24 cellular contexts compared by ENCODE assay signal in genomic region chr19:1758231-1758577, GRCh38. TPM values are rescaled to one million over a fixed set of nuclear protein-coding genes. Genes with fewer than 3 reads are reported as not detected.
DNase-seq lines count a peak whose midpoint lies in the region; ATAC-seq, FAIRE-seq and TF ChIP-seq lines count a peak whose summit lies in the region.
"Had no signal": no experiment of that assay in that cellular context is flagged by ENCODE, and none has a peak within 500 bp of the region (broad histone marks: within the 10 kb centered on the region; RNA-seq: fewer than 3 reads in every experiment).

No MANE protein-coding gene starts in this region.

- H3K27me3 Mint-ChIP-seq in T-helper 1 cell treated with Interleukin-12 subunit alpha and Interleukin-12 subunit beta and Interleukin-4 antibody, amounts not matched to agents 30 μg/mL and 1 μg/mL, for 36 hours (ENCODE audit: low read depth), result peaks cover 72% of the 10 kb centered on the region
- peaks cover 87% of the 10 kb centered on the region for H3K27me3 Mint-ChIP-seq in GM23338 (ENCODE audit: insufficient read depth, low read depth, poor library complexity)

- no peaks in the 10 kb centered on the region for H3K9me3 ChIP-seq in K562 (replicated peaks; ENCODE audit: control insufficient read depth, insufficient read depth, low read depth, low read length)
- H3K9me3 ChIP-seq in neuronal stem cell (replicated peaks in 1 of 2; ENCODE audit: control insufficient read depth in 2 of 2, insufficient read depth in 1 of 2, low read depth in 1 of 2, low read length in 2 of 2), result peaks cover 0 to 5% of the 10 kb centered on the region in 2 donors
- no peaks in the 10 kb centered on the region for H3K9me3 ChIP-seq in mesenchymal stem cell (ENCODE audit: control insufficient read depth, low read length)

- TF ChIP-seq POLR2A in K562 (conservative IDR thresholded peaks at IDR 0.05), result no peak

- H3K14ac ChIP-seq in neuronal stem cell (ENCODE audit: low read length) (peak overlapping the region; percentile 89), mesenchymal stem cell (ENCODE audit: low read length in 2 of 2) (no peak overlapping the region)

- H4K20me1 ChIP-seq in GM23338 (replicated peaks; ENCODE audit: insufficient read depth) (peaks cover 22% of the 10 kb centered on the region), K562 (replicated peaks; ENCODE audit: control insufficient read depth, insufficient read depth, low read length) (no peaks in the 10 kb centered on the region; the same call in none of the 2 replicates)

- no peak overlapping the region for H3K4me3 Mint-ChIP-seq in T-helper 1 cell treated with Interleukin-12 subunit alpha and Interleukin-12 subunit beta and Interleukin-4 antibody, amounts not matched to agents 30 μg/mL and 1 μg/mL, for 36 hours
- H3K4me3 Mint-ChIP-seq in GM23338, result peak overlapping the region; percentile 40; the same call in 1 of the 3 replicates
- H3K4me3 Mint-ChIP-seq: CD4-positive, alpha-beta memory T cell had no signal

- H3K79me1 ChIP-seq in neuronal stem cell (ENCODE audit: low read depth, low read length) (peaks cover 2% of the 10 kb centered on the region), mesenchymal stem cell (replicated peaks; ENCODE audit: low read length, poor library complexity, severe bottlenecking) (no peaks in the 10 kb centered on the region)

- H3K27ac Mint-ChIP-seq in T-helper 1 cell treated with Interleukin-12 subunit alpha and Interleukin-12 subunit beta and Interleukin-4 antibody, amounts not matched to agents 30 μg/mL and 1 μg/mL, for 36 hours, result peak overlapping the region; percentile 19
- no peak overlapping the region for H3K27ac Mint-ChIP-seq in GM23338

- H3K4me3 ChIP-seq in GM23338 (peak overlapping the region; percentile 37), K562 (no peak overlapping the region), neuronal stem cell (ENCODE audit: low read length in 2 of 2) (no peak overlapping the region), mesenchymal stem cell (ENCODE audit: insufficient read depth in 1 of 2, low read depth in 1 of 2, low read length in 2 of 2) (no peak overlapping the region)
- H3K4me3 ChIP-seq: GM12878, SK-N-MC had no signal

- H3K9me3 Mint-ChIP-seq in T-helper 1 cell treated with Interleukin-12 subunit alpha and Interleukin-12 subunit beta and Interleukin-4 antibody, amounts not matched to agents 30 μg/mL and 1 μg/mL, for 36 hours, result no peaks in the 10 kb centered on the region
- H3K9me3 Mint-ChIP-seq in GM23338, result peaks cover 5% of the 10 kb centered on the region; the same call in 1 of the 3 replicates

- H3K4me1 ChIP-seq in GM23338 (ENCODE audit: insufficient read depth) (peaks cover 11% of the 10 kb centered on the region; the same call in 1 of the 2 replicates), K562 (replicated peaks in 1 of 2; ENCODE audit: control insufficient read depth in 2 of 2, insufficient read depth in 2 of 2, low read length in 2 of 2) (peaks cover 0 to 68% of the 10 kb centered on the region in 2 experiments; a peak in 2 of 5 replicates), neuronal stem cell (ENCODE audit: control insufficient read depth in 2 of 2, insufficient read depth in 1 of 2, low read depth in 1 of 2, low read length in 2 of 2) (peaks cover 6 to 11% of the 10 kb centered on the region in 2 donors), mesenchymal stem cell (ENCODE audit: control insufficient read depth, insufficient read depth, low read depth, low read length) (peaks cover 17% of the 10 kb centered on the region)

- DNase-seq in T-helper 1 cell, result no peak
- no peak for DNase-seq in GM23338 (ENCODE audit: low spot score)
- no peak for DNase-seq in K562 (ENCODE audit: extremely low read depth in 1 of 4, low spot score in 3 of 4)
- no peak for DNase-seq in neuronal stem cell (ENCODE audit: low spot score)
- DNase-seq in D341Med (ENCODE audit: low spot score), result no peak
- no peak for DNase-seq in KG1 (lab: John Stamatoyannopoulos, UW)
- DNase-seq in mesenchymal stem cell, result no peak
- DNase-seq: DMS53, EL, NCI-H1092 treated with DMSO at 0.1 percent for 48 hours, NCI-H2081 treated with DMSO at 0.1 percent for 48 hours, NCI-H510A, NCI-H774, SHP77 had no signal

- no peak for ATAC-seq in GM23338
- no peak for ATAC-seq in K562
- ATAC-seq: GM12878 had no signal

- no peak overlapping the region for H4K91ac ChIP-seq in neuronal stem cell (ENCODE audit: low read depth, low read length, poor library complexity)
- H4K91ac ChIP-seq in mesenchymal stem cell (ENCODE audit: low read length), result no peak overlapping the region

- no peak overlapping the region for H3K4ac ChIP-seq in neuronal stem cell (ENCODE audit: low read length)
- no peak overlapping the region for H3K4ac ChIP-seq in mesenchymal stem cell (ENCODE audit: low read depth in 1 of 2, low read length in 2 of 2)

- H3K79me2 ChIP-seq in GM23338 (replicated peaks; ENCODE audit: insufficient read depth) (no peaks in the 10 kb centered on the region), K562 (ENCODE audit: control insufficient read depth, insufficient read depth, low read length) (no peaks in the 10 kb centered on the region)

- intact Hi-C loops in K562 (cut with micrococcal nuclease), result no loop called here

- H2AFZ ChIP-seq in GM23338 (no peak overlapping the region), K562 (ENCODE audit: low read depth, low read length) (no peak overlapping the region), neuronal stem cell (ENCODE audit: low read length) (no peak overlapping the region), mesenchymal stem cell (ENCODE audit: low read depth, low read length) (no peak overlapping the region)

- H2BK120ac ChIP-seq in neuronal stem cell (ENCODE audit: low read depth, low read length), result no peak overlapping the region
- H2BK120ac ChIP-seq in mesenchymal stem cell (ENCODE audit: low read depth, low read length), result no peak overlapping the region

- TF ChIP-seq CTCF in GM23338 (conservative IDR thresholded peaks at IDR 0.05; ENCODE audit: low read depth in 2 of 2), result no peak
- TF ChIP-seq CTCF in K562 (IDR thresholded peaks at IDR 0.05 in 2 of 3, conservative IDR thresholded peaks at IDR 0.05 in 1 of 3; ENCODE audit: insufficient read depth in 2 of 3, low read depth in 1 of 3, low read length in 3 of 3), result no peak

- H2BK15ac ChIP-seq in neuronal stem cell (ENCODE audit: low read length), result peak overlapping the region; percentile 55
- H2BK15ac ChIP-seq in mesenchymal stem cell (ENCODE audit: low read depth, poor library complexity, severe bottlenecking), result no peak overlapping the region

- H4K8ac ChIP-seq in neuronal stem cell (ENCODE audit: low read depth, low read length), result no peak overlapping the region
- no peak overlapping the region for H4K8ac ChIP-seq in mesenchymal stem cell (ENCODE audit: low read length)

- no peak for TF ChIP-seq RAD21 in K562 (CRISPR knock-in tag; conservative IDR thresholded peaks at IDR 0.05 in 1 of 2, IDR thresholded peaks at IDR 0.05 in 1 of 2)

- peaks cover 2% of the 10 kb centered on the region for H3K36me3 Mint-ChIP-seq in T-helper 1 cell treated with Interleukin-12 subunit alpha and Interleukin-12 subunit beta and Interleukin-4 antibody, amounts not matched to agents 30 μg/mL and 1 μg/mL, for 36 hours (ENCODE audit: low read depth)
- H3K36me3 Mint-ChIP-seq in GM23338 (ENCODE audit: low read depth), result no peaks in the 10 kb centered on the region
- H3K36me3 Mint-ChIP-seq: CD4-positive, alpha-beta memory T cell had no signal

- H2AK5ac ChIP-seq in neuronal stem cell (ENCODE audit: low read depth, low read length) (no peak overlapping the region), mesenchymal stem cell (ENCODE audit: low read length, severe bottlenecking) (no peak overlapping the region)

- no peak overlapping the region for H2BK12ac ChIP-seq in neuronal stem cell (ENCODE audit: low read length)
- no peak overlapping the region for H2BK12ac ChIP-seq in mesenchymal stem cell (ENCODE audit: low read length in 2 of 2)

- no peak overlapping the region for H3K9ac ChIP-seq in K562 (ENCODE audit: insufficient read depth in 1 of 2, low read depth in 2 of 2, low read length in 2 of 2)
- no peak overlapping the region for H3K9ac ChIP-seq in neuronal stem cell (ENCODE audit: low read depth, low read length, poor library complexity)
- no peak overlapping the region for H3K9ac ChIP-seq in mesenchymal stem cell (ENCODE audit: low read length)

- in situ Hi-C loops in K562 (cut with MboI), result no loop called here

- WGBS in K562 (ENCODE audit: insufficient coverage, low coverage, missing lambda C conversion rate), result 2% methylated on average over 7 of the region's 10 CpGs
- no CpG with 5 or more reads among the region's 10 CpGs for WGBS in neuronal stem cell (ENCODE audit: extremely low coverage in 2 of 2, insufficient read length in 2 of 2, insufficient replicate concordance in 1 of 2), 2 donors
- 18% methylated on average over 9 of the region's 10 CpGs for WGBS in mesenchymal stem cell

- CTCF ChIA-PET in K562 (lab: Yijun Ruan, JAX; ENCODE audit: low intra/inter-chr PET ratio), result no interaction called here

- TF ChIP-seq EP300 in K562 (IDR thresholded peaks at IDR 0.05; ENCODE audit: low read length), result no peak

- no peak overlapping the region for H3K23ac ChIP-seq in neuronal stem cell (ENCODE audit: low read depth, low read length, poor library complexity)
- H3K23ac ChIP-seq in mesenchymal stem cell (ENCODE audit: low read length in 2 of 2), result no peak overlapping the region

- no peaks in the 10 kb centered on the region for H3K36me3 ChIP-seq in GM23338 (ENCODE audit: insufficient read depth)
- H3K36me3 ChIP-seq in K562 (ENCODE audit: control insufficient read depth, insufficient read depth, low read length), result no peaks in the 10 kb centered on the region
- no peaks in the 10 kb centered on the region for H3K36me3 ChIP-seq in neuronal stem cell (replicated peaks in 1 of 2; ENCODE audit: control insufficient read depth in 2 of 2, insufficient read depth in 2 of 2, low read length in 2 of 2)
- peaks cover 0 to 3% of the 10 kb centered on the region in 2 experiments for H3K36me3 ChIP-seq in mesenchymal stem cell (ENCODE audit: control insufficient read depth in 1 of 2, insufficient read depth in 2 of 2, low read depth in 1 of 2, low read length in 2 of 2)

- H3K4me1 Mint-ChIP-seq in T-helper 1 cell treated with Interleukin-12 subunit alpha and Interleukin-12 subunit beta and Interleukin-4 antibody, amounts not matched to agents 30 μg/mL and 1 μg/mL, for 36 hours (ENCODE audit: low read depth), result peaks cover 4% of the 10 kb centered on the region
- H3K4me1 Mint-ChIP-seq in GM23338, result peaks cover 14% of the 10 kb centered on the region

- no peaks in the 10 kb centered on the region for H3K9me1 ChIP-seq in K562 (ENCODE audit: control insufficient read depth, insufficient read depth, low read length)

- H3K27ac ChIP-seq in GM23338 (ENCODE audit: low read depth) (no peak overlapping the region), K562 (ENCODE audit: extremely low read depth, low read depth, low read length) (no peak overlapping the region), neuronal stem cell (replicated peaks; ENCODE audit: low read length) (no peak overlapping the region), mesenchymal stem cell (ENCODE audit: low read length, poor library complexity, severe bottlenecking) (no peak overlapping the region)
- H3K27ac ChIP-seq: 22Rv1, SK-N-MC had no signal

- H3F3A ChIP-seq in GM23338 (replicated peaks; ENCODE audit: low read depth), result peaks cover 14% of the 10 kb centered on the region; the same call in 1 of the 2 replicates

- POLR2A ChIA-PET in K562 (lab: Yijun Ruan, JAX), result no interaction called here

- peaks cover 92% of the 10 kb centered on the region for H3K27me3 ChIP-seq in GM23338 (ENCODE audit: insufficient read depth)
- peaks cover 34 to 72% of the 10 kb centered on the region in 2 experiments; a peak in 4 of 5 replicates for H3K27me3 ChIP-seq in K562 (ENCODE audit: control insufficient read depth in 2 of 2, insufficient read depth in 2 of 2, low read length in 2 of 2)
- H3K27me3 ChIP-seq in neuronal stem cell (ENCODE audit: control insufficient read depth in 3 of 3, insufficient read depth in 3 of 3, low read depth in 1 of 3, low read length in 3 of 3), result peaks cover 81 to 99% (median 96%) of the 10 kb centered on the region in 3 experiments
- peaks cover 82 to 86% of the 10 kb centered on the region in 2 experiments for H3K27me3 ChIP-seq in mesenchymal stem cell (ENCODE audit: control insufficient read depth in 1 of 2, insufficient read depth in 1 of 2, low read length in 2 of 2)

- no peak for FAIRE-seq in K562 (lab: Jason Lieb, UNC)
- FAIRE-seq: GM12878, GM18507, H1 had no signal

- H3K18ac ChIP-seq in neuronal stem cell (ENCODE audit: low read length) (no peak overlapping the region), mesenchymal stem cell (ENCODE audit: low read depth in 1 of 2, low read length in 2 of 2) (no peak overlapping the region)

- H3K4me2 ChIP-seq in GM23338, result peak overlapping the region; percentile 68
- H3K4me2 ChIP-seq in K562 (ENCODE audit: insufficient read depth, low read length), result no peak overlapping the region
- H3K4me2 ChIP-seq in neuronal stem cell (ENCODE audit: insufficient read depth, low read length, poor library complexity, severe bottlenecking), result no peak overlapping the region
- H3K4me2 ChIP-seq in mesenchymal stem cell (ENCODE audit: low read length, poor library complexity, severe bottlenecking), result no peak overlapping the region

- BruUV-seq in K562 (replicated peaks; lab: Mats Ljungman, UMichigan), result no TSS peak

- no peaks in the 10 kb centered on the region for H3K9me2 ChIP-seq in GM23338 (ENCODE audit: insufficient read depth)

- H2BK5ac ChIP-seq in neuronal stem cell (ENCODE audit: low read length), result no peak overlapping the region
- no peak overlapping the region for H2BK5ac ChIP-seq in mesenchymal stem cell (ENCODE audit: low read depth, low read length, poor library complexity, severe bottlenecking)

RNA-seq across cellular contexts. Expression of gene ONECUT3, which starts 4.9 kb away (rescaled TPM):
- not detected in 2 replicates for total RNA-seq in GM23338 (2014; rRNA removed; shearing (Covaris generic))
- polyA plus RNA-seq in GM23338 (2016; fragmentation: Nextera tagmentation; extraction: Ambion mirVana), result not detected in 2 replicates
- total RNA-seq in K562 (2011; cell fraction: chromatin; rRNA removed; ENCODE audit: low replicate concordance), result 0.12 TPM in 1 of 2 replicates, not detected in the other
- not detected in 2 replicates for total RNA-seq in K562 (2011; cell fraction: nucleolus; rRNA removed)
- total RNA-seq in K562 (2011; cell fraction: nucleoplasm; rRNA removed), result 0.08 TPM in 1 of 2 replicates, not detected in the other
- not detected in 2 replicates for total RNA-seq in K562 (2014; rRNA removed)
- total RNA-seq in K562 (2014; rRNA removed; fragmentation: Illumina TruSeq; extraction: Trizol), result not detected in 2 replicates
- not detected in 2 replicates for total RNA-seq in K562 (2015; rRNA removed; fragmentation: Illumina TruSeq; extraction: Trizol)
- not detected in 2 replicates for total RNA-seq in K562 (2021)
- 0.01 TPM in 1 of 2 replicates, not detected in the other for polyA plus RNA-seq in K562 (2011; rRNA removed)
- polyA plus RNA-seq in K562 (2011; cell fraction: cytosol; rRNA removed), result 0.01 and 0.04 TPM in 2 replicates
- polyA plus RNA-seq in K562 (2011; cell fraction: nucleus; rRNA removed), result 0.06 and 0.14 TPM in 2 replicates
- 0.01 and 0.07 TPM in 2 replicates for polyA plus RNA-seq in K562 (2012)
- polyA plus RNA-seq in K562 (2014; fragmentation: Illumina TruSeq; extraction: Trizol), result not detected in 2 replicates
- polyA plus RNA-seq in K562 (2014; fragmentation: Nextera tagmentation; extraction: Ambion mirVana), result not detected
- not detected in 2 replicates for polyA plus RNA-seq in K562 (2014; rRNA removed)
- 0.03 TPM in 1 of 2 replicates, not detected in the other for polyA minus RNA-seq in K562 (2011; rRNA and poly(A)+ RNA removed)
- polyA minus RNA-seq in K562 (2011; cell fraction: cytosol; rRNA and poly(A)+ RNA removed), result not detected in 2 replicates
- polyA minus RNA-seq in K562 (2011; cell fraction: nucleus; rRNA and poly(A)+ RNA removed), result not detected in 2 replicates
- polyA plus RNA-seq in neuronal stem cell (2013, experiment 1 of 2), result 0.03 TPM
- polyA plus RNA-seq in neuronal stem cell (2013, experiment 2 of 2), result 0.01 TPM
- polyA plus RNA-seq in mesenchymal stem cell (2013, experiment 1 of 2), result not detected
- not detected for polyA plus RNA-seq in mesenchymal stem cell (2013, experiment 2 of 2)
- total RNA-seq: CD4-positive, alpha-beta memory T cell; GM12878; H1; OCI-LY7; RPMI7951 had no signal
- polyA plus RNA-seq: AG04450; CD4-positive, alpha-beta memory T cell; GM12878; H1 had no signal

RNA-seq across cellular contexts. Expression of gene ATP8B3, which starts 53.9 kb away (rescaled TPM):
- total RNA-seq in GM23338 (2014; rRNA removed; shearing (Covaris generic)), result 2.8 and 6.0 TPM in 2 replicates
- polyA plus RNA-seq in GM23338 (2016; fragmentation: Nextera tagmentation; extraction: Ambion mirVana), result 1.7 and 2.1 TPM in 2 replicates
- 40.7 and 89.4 TPM in 2 replicates for total RNA-seq in K562 (2011; cell fraction: chromatin; rRNA removed; ENCODE audit: low replicate concordance)
- 37.1 and 44.7 TPM in 2 replicates for total RNA-seq in K562 (2011; cell fraction: nucleolus; rRNA removed)
- 35.0 and 38.7 TPM in 2 replicates for total RNA-seq in K562 (2011; cell fraction: nucleoplasm; rRNA removed)
- 3.2 and 5.0 TPM in 2 replicates for total RNA-seq in K562 (2014; rRNA removed)
- 3.2 and 3.6 TPM in 2 replicates for total RNA-seq in K562 (2014; rRNA removed; fragmentation: Illumina TruSeq; extraction: Trizol)
- total RNA-seq in K562 (2015; rRNA removed; fragmentation: Illumina TruSeq; extraction: Trizol), result 3.8 and 4.3 TPM in 2 replicates
- total RNA-seq in K562 (2021), result 12.3 and 13.2 TPM in 2 replicates
- 8.3 and 13.2 TPM in 2 replicates for polyA plus RNA-seq in K562 (2011; rRNA removed)
- 12.0 and 13.1 TPM in 2 replicates for polyA plus RNA-seq in K562 (2011; cell fraction: cytosol; rRNA removed)
- polyA plus RNA-seq in K562 (2011; cell fraction: nucleus; rRNA removed), result 36.1 and 44.4 TPM in 2 replicates
- polyA plus RNA-seq in K562 (2012), result 5.6 and 7.6 TPM in 2 replicates
- 6.0 and 6.4 TPM in 2 replicates for polyA plus RNA-seq in K562 (2014; fragmentation: Illumina TruSeq; extraction: Trizol)
- 1 to 10 TPM; 1.2 to 2.2 TPM for polyA plus RNA-seq in K562 (2014; fragmentation: Nextera tagmentation; extraction: Ambion mirVana)
- polyA plus RNA-seq in K562 (2014; rRNA removed), result 10.1 and 11.9 TPM in 2 replicates
- 9.7 and 10.4 TPM in 2 replicates for polyA minus RNA-seq in K562 (2011; rRNA and poly(A)+ RNA removed)
- 7.3 and 10.2 TPM in 2 replicates for polyA minus RNA-seq in K562 (2011; cell fraction: cytosol; rRNA and poly(A)+ RNA removed)
- polyA minus RNA-seq in K562 (2011; cell fraction: nucleus; rRNA and poly(A)+ RNA removed), result 5.4 and 7.0 TPM in 2 replicates
- polyA plus RNA-seq in neuronal stem cell (2013, experiment 1 of 2), result 0.79 TPM
- 0.80 TPM for polyA plus RNA-seq in neuronal stem cell (2013, experiment 2 of 2)
- 3.5 TPM for polyA plus RNA-seq in mesenchymal stem cell (2013, experiment 1 of 2)
- 3.2 TPM for polyA plus RNA-seq in mesenchymal stem cell (2013, experiment 2 of 2)
